15 cellular contexts compared by ENCODE assay signal in genomic region chr1:113255038-113255727, GRCh38.
DNase-seq lines count a peak whose midpoint lies in the region; ATAC-seq and TF ChIP-seq lines count a peak whose summit lies in the region.
"Had no signal": no experiment of that assay in that cellular context is flagged by ENCODE, and none has a peak within 500 bp of the region (broad histone marks: within the 10 kb centered on the region; RNA-seq: fewer than 3 reads in every experiment).

No MANE protein-coding gene starts in this region.

- no peak overlapping the region for H3K14ac ChIP-seq in neuronal stem cell (ENCODE audit: low read length)

- H2BK5ac ChIP-seq in neuronal stem cell (ENCODE audit: low read length): no peak overlapping the region

- H2AFZ ChIP-seq in neuronal stem cell (ENCODE audit: low read length): no peak overlapping the region

- no peak for ATAC-seq in HG02870 (IDR thresholded peaks at IDR 0.05; ENCODE audit: unreplicated experiment)
- no peak for ATAC-seq in activated CD8-positive, alpha-beta T cell treated with anti-CD3 and anti-CD28 coated beads for 36 hours
- ATAC-seq: activated CD8-positive, alpha-beta memory T cell treated with anti-CD3 and anti-CD28 coated beads, Interleukin-2, amount 10 ng/mL, durations not matched to agents 7 days and 5 days; HCT116 had no signal

- H3K4me1 ChIP-seq in esophagus squamous epithelium: peaks cover 14 to 52% (median 17%) of the 10 kb centered on the region in 3 donors
- H3K4me1 ChIP-seq in neuronal stem cell (ENCODE audit: control insufficient read depth in 2 of 2, insufficient read depth in 1 of 2, low read depth in 1 of 2, low read length in 2 of 2): peaks cover 0 to 31% of the 10 kb centered on the region in 2 donors
- H3K4me1 ChIP-seq in uterus: no peaks in the 10 kb centered on the region
- H3K4me1 ChIP-seq: spleen had no signal

- no peak overlapping the region for H2AK5ac ChIP-seq in neuronal stem cell (ENCODE audit: low read depth, low read length)

- no peak overlapping the region for H4K91ac ChIP-seq in neuronal stem cell (ENCODE audit: low read depth, low read length, poor library complexity)

- H3K4me3 ChIP-seq in esophagus squamous epithelium (peak overlapping the region in 2 of 4 donors; percentile 8 to 39), neuronal stem cell (ENCODE audit: low read length in 2 of 2) (no peak overlapping the region), uterus (no peak overlapping the region), dorsolateral prefrontal cortex (no peak overlapping the region)
- H3K4me3 ChIP-seq: MG63, spleen had no signal

- 34 to 35% methylated on average over 7 of the region's 7 CpGs for WGBS in esophagus squamous epithelium, 2 donors
- WGBS in neuronal stem cell (ENCODE audit: extremely low coverage in 2 of 2, insufficient read length in 2 of 2, insufficient replicate concordance in 1 of 2), 2 donors: no CpG with 5 or more reads among the region's 7 CpGs

- H3K9me3 ChIP-seq in esophagus squamous epithelium (no peaks in the 10 kb centered on the region), neuronal stem cell (replicated peaks in 1 of 2; ENCODE audit: control insufficient read depth in 2 of 2, insufficient read depth in 1 of 2, low read depth in 1 of 2, low read length in 2 of 2) (no peaks in the 10 kb centered on the region), uterus (no peaks in the 10 kb centered on the region)
- H3K9me3 ChIP-seq: spleen had no signal

- H3K4me2 ChIP-seq in neuronal stem cell (ENCODE audit: insufficient read depth, low read length, poor library complexity, severe bottlenecking): peak overlapping the region; percentile 23

- H3K4me3 Mint-ChIP-seq in activated CD8-positive, alpha-beta T cell treated with anti-CD3 and anti-CD28 coated beads for 36 hours: no peak overlapping the region
- H3K4me3 Mint-ChIP-seq: activated B cell treated with CpG ODN at 0.5 μM for 24 hours; activated CD8-positive, alpha-beta memory T cell treated with anti-CD3 and anti-CD28 coated beads, Interleukin-2, amount 10 ng/mL, durations not matched to agents 7 days and 5 days had no signal

- H3K9me3 Mint-ChIP-seq in activated CD8-positive, alpha-beta T cell treated with anti-CD3 and anti-CD28 coated beads for 36 hours: no peaks in the 10 kb centered on the region
- H3K9me3 Mint-ChIP-seq: activated B cell treated with CpG ODN at 0.5 μM for 24 hours had no signal

- no peak overlapping the region for H3K27ac Mint-ChIP-seq in activated CD8-positive, alpha-beta T cell treated with anti-CD3 and anti-CD28 coated beads for 36 hours
- H3K27ac Mint-ChIP-seq: activated B cell treated with CpG ODN at 0.5 μM for 24 hours; activated CD8-positive, alpha-beta memory T cell treated with anti-CD3 and anti-CD28 coated beads, Interleukin-2, amount 10 ng/mL, durations not matched to agents 7 days and 5 days had no signal

- CTCF ChIA-PET in activated CD8-positive, alpha-beta T cell treated with anti-CD3 and anti-CD28 coated beads for 36 hours (lab: Charles Lee): no interaction called here

- peak overlapping the region; percentile 68 for H3K18ac ChIP-seq in neuronal stem cell (ENCODE audit: low read length)

- no peak for TF ChIP-seq POLR2A in esophagus squamous epithelium (IDR thresholded peaks at IDR 0.05)
- no peak for TF ChIP-seq POLR2A in uterus (IDR thresholded peaks at IDR 0.05)

- intact Hi-C loops in esophagus squamous epithelium (cut with DNase I) (no loop called here), uterus (cut with DNase I; ENCODE audit: low total_unique reads) (no loop called here), dorsolateral prefrontal cortex (cut with DNase I) (no loop called here)
- intact Hi-C loops in activated CD8-positive, alpha-beta T cell treated with anti-CD3 and anti-CD28 coated beads for 36 hours (cut with micrococcal nuclease): no loop called here

- no peak overlapping the region for H3K4ac ChIP-seq in neuronal stem cell (ENCODE audit: low read length)

- H3K79me1 ChIP-seq in neuronal stem cell (ENCODE audit: low read depth, low read length): no peaks in the 10 kb centered on the region

- H3K4me1 Mint-ChIP-seq in activated CD8-positive, alpha-beta T cell treated with anti-CD3 and anti-CD28 coated beads for 36 hours (ENCODE audit: low read depth): no peaks in the 10 kb centered on the region
- H3K4me1 Mint-ChIP-seq: activated B cell treated with CpG ODN at 0.5 μM for 24 hours; activated CD8-positive, alpha-beta memory T cell treated with anti-CD3 and anti-CD28 coated beads, Interleukin-2, amount 10 ng/mL, durations not matched to agents 7 days and 5 days had no signal

- H3K27ac ChIP-seq in esophagus squamous epithelium (peak overlapping the region; percentile 81 to 90 (median 86)), neuronal stem cell (replicated peaks; ENCODE audit: low read length) (peak overlapping the region; percentile 80), uterus (no peak overlapping the region), dorsolateral prefrontal cortex (no peak overlapping the region)
- H3K27ac ChIP-seq: spleen had no signal

- POLR2A ChIA-PET in activated CD8-positive, alpha-beta T cell treated with anti-CD3 and anti-CD28 coated beads for 36 hours (lab: Charles Lee): no interaction called here

- no peak overlapping the region for H2BK120ac ChIP-seq in neuronal stem cell (ENCODE audit: low read depth, low read length)

- H2BK15ac ChIP-seq in neuronal stem cell (ENCODE audit: low read length): peak overlapping the region; percentile 62

- peak; percentile 51 for DNase-seq in DMS79 (lab: John Stamatoyannopoulos, UW)
- peak; percentile 15 for DNase-seq in NCI-H2227 (lab: John Stamatoyannopoulos, UW; ENCODE audit: unreplicated experiment)
- no peak for DNase-seq in esophagus squamous epithelium (lab: John Stamatoyannopoulos, UW)
- DNase-seq in neuronal stem cell (ENCODE audit: low spot score): peak; percentile 35
- DNase-seq in uterus: no peak
- no peak for DNase-seq in activated CD8-positive, alpha-beta T cell treated with anti-CD3 and anti-CD28 coated beads for 36 hours
- DNase-seq in dorsolateral prefrontal cortex: no peak
- DNase-seq: activated B cell treated with CpG ODN at 0.5 μM for 24 hours; activated CD8-positive, alpha-beta memory T cell treated with anti-CD3 and anti-CD28 coated beads, Interleukin-2, amount 10 ng/mL, durations not matched to agents 7 days and 5 days; DMS 273 treated with DMSO at 0.1 percent for 48 hours; MG63; spleen; SW 1271 had no signal

- H3K27me3 ChIP-seq in esophagus squamous epithelium: peaks cover 0 to 5% (median 0%) of the 10 kb centered on the region in 4 donors
- H3K27me3 ChIP-seq in neuronal stem cell (ENCODE audit: control insufficient read depth in 3 of 3, insufficient read depth in 3 of 3, low read depth in 1 of 3, low read length in 3 of 3): peaks cover 0 to 19% (median 0%) of the 10 kb centered on the region in 3 experiments
- H3K27me3 ChIP-seq in uterus: no peaks in the 10 kb centered on the region
- peaks cover 0 to 3% (median 0%) of the 10 kb centered on the region in 45 donors for H3K27me3 ChIP-seq in dorsolateral prefrontal cortex

- peak overlapping the region; percentile 1 for H2BK12ac ChIP-seq in neuronal stem cell (ENCODE audit: low read length)

- no peak overlapping the region for H3K23ac ChIP-seq in neuronal stem cell (ENCODE audit: low read depth, low read length, poor library complexity)

- no peak overlapping the region for H3K9ac ChIP-seq in neuronal stem cell (ENCODE audit: low read depth, low read length, poor library complexity)

- no peak overlapping the region for H4K8ac ChIP-seq in neuronal stem cell (ENCODE audit: low read depth, low read length)

- H3K27me3 Mint-ChIP-seq in activated CD8-positive, alpha-beta T cell treated with anti-CD3 and anti-CD28 coated beads for 36 hours: peaks cover 11% of the 10 kb centered on the region

- no peaks in the 10 kb centered on the region for H3K36me3 ChIP-seq in esophagus squamous epithelium
- no peaks in the 10 kb centered on the region for H3K36me3 ChIP-seq in neuronal stem cell (replicated peaks in 1 of 2; ENCODE audit: control insufficient read depth in 2 of 2, insufficient read depth in 2 of 2, low read length in 2 of 2)
- no peaks in the 10 kb centered on the region for H3K36me3 ChIP-seq in uterus
- H3K36me3 ChIP-seq: MG63, spleen had no signal

- H3K36me3 Mint-ChIP-seq in activated CD8-positive, alpha-beta T cell treated with anti-CD3 and anti-CD28 coated beads for 36 hours (ENCODE audit: low read depth): no peaks in the 10 kb centered on the region
- H3K36me3 Mint-ChIP-seq: activated CD8-positive, alpha-beta memory T cell treated with anti-CD3 and anti-CD28 coated beads, Interleukin-2, amount 10 ng/mL, durations not matched to agents 7 days and 5 days had no signal

- TF ChIP-seq CTCF in esophagus squamous epithelium (IDR thresholded peaks at IDR 0.05) (no peak), uterus (IDR thresholded peaks at IDR 0.05) (no peak), dorsolateral prefrontal cortex (IDR thresholded peaks at IDR 0.05 in 54 of 56, conservative IDR thresholded peaks at IDR 0.05 in 2 of 56; ENCODE audit: low read depth in 1 of 56, partially characterized antibody in 56 of 56) (no peak)
- TF ChIP-seq CTCF in activated CD8-positive, alpha-beta T cell treated with anti-CD3 and anti-CD28 coated beads for 36 hours (IDR thresholded peaks at IDR 0.05): no peak

Comparison
In these comparisons a context has a peak if more than half of its experiments do, and no peak if none do; other contexts are left out.
1. DNase-seq: peak in DMS79 (single experiment), NCI-H2227 (single experiment) and neuronal stem cell (single experiment); none in esophagus squamous epithelium (single experiment), uterus (0 of 2), activated CD8-positive, alpha-beta T cell treated with anti-CD3 and anti-CD28 coated beads for 36 hours (single experiment) and dorsolateral prefrontal cortex (0 of 10).
2. H3K27ac ChIP-seq: peak in esophagus squamous epithelium (4 of 4) and neuronal stem cell (single experiment); none in uterus (0 of 2) and dorsolateral prefrontal cortex (0 of 59).